18 cellular contexts compared by ENCODE assay signal in the genomic region with DNA sequence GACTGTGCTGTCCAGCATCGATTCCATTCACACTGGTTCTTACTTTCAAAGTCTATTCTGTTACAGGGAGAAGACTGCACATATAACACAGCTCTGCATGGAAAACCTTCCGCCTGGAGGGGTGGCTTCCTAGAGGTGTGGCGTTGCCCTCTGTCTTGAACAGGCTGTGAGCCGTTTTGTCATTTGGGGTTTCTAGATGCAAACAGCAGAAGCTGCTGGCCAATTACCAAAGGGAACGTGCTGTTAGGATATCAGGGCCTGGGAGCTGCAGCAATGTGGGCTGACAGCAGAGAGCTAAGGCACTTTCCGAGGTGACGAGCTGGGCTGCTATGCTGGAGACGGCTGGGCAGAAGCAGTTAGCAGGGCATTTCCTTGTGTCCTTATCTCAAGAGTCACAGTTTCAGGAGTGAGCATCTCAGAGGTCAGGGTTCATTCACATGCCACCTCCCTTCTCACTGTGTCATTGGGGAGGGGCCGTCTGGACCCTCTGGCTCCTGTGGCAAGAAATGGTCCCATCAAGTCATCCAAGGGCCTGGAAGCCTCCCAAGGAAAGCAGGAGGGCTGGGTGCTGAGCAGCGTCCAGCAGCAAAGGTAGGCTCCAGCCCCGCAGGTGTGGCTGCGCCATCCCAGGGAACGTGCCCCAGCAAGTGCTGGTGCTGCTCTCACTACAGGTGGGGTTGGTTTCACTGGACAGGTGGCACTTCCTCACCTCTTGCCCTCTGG.
"Had no signal": no experiment of that assay in that cellular context is flagged by ENCODE, and none has a peak within 500 bp of the region (broad histone marks: within the 10 kb centered on the region; RNA-seq: fewer than 3 reads in every experiment).

No MANE protein-coding gene starts in this region.

- H3K27me3 ChIP-seq: brain microvascular endothelial cell, dorsolateral prefrontal cortex, pancreas, SJCRH30, transverse colon had no signal

- H3K4me1 Mint-ChIP-seq: activated CD4-positive, alpha-beta memory T cell treated with anti-CD3 and anti-CD28 coated beads, Interleukin-2, amount 10 ng/mL, durations not matched to agents 7 days and 5 days; activated CD4-positive, alpha-beta T cell treated with anti-CD3 and anti-CD28 coated beads for 36 hours; stimulated activated naive B cell treated with anti-CD40 and anti-IgM and Interleukin-4, amounts not matched to agents 10 μg/mL and 1 μg/mL and 100 μg/mL, for 72 hours had no signal

- H3K9me3 ChIP-seq: esophagus squamous epithelium, left lung, pancreas, SJCRH30, transverse colon had no signal

- H3K36me3 ChIP-seq: brain microvascular endothelial cell, esophagus squamous epithelium, left lung, pancreas, SJCRH30, transverse colon had no signal

- H3K4me3 Mint-ChIP-seq: activated CD4-positive, alpha-beta memory T cell treated with anti-CD3 and anti-CD28 coated beads, Interleukin-2, amount 10 ng/mL, durations not matched to agents 7 days and 5 days; activated CD4-positive, alpha-beta T cell treated with anti-CD3 and anti-CD28 coated beads for 36 hours; stimulated activated naive B cell treated with anti-CD40 and anti-IgM and Interleukin-4, amounts not matched to agents 10 μg/mL and 1 μg/mL and 100 μg/mL, for 72 hours had no signal

- H3K27ac ChIP-seq: brain microvascular endothelial cell, esophagus squamous epithelium, left lung, pancreas, SJCRH30, transverse colon had no signal

- H3K27ac Mint-ChIP-seq: activated CD4-positive, alpha-beta memory T cell treated with anti-CD3 and anti-CD28 coated beads, Interleukin-2, amount 10 ng/mL, durations not matched to agents 7 days and 5 days; activated CD4-positive, alpha-beta T cell treated with anti-CD3 and anti-CD28 coated beads for 36 hours; activated naive CD4-positive, alpha-beta T cell treated with anti-CD3 and anti-CD28 coated beads, Interleukin-2, amount 50 U/mL, for 72 hours; activated T-helper 2 cell treated with anti-CD3 and anti-CD28 coated beads, Interferon-gamma antibody, Interleukin-2, Interleukin-4, amounts not matched to agents 10 μg/mL and 5 μg/mL and 100 μg/mL, durations not matched to agents 14 hours and 24 hours and 36 hours; stimulated activated naive B cell treated with anti-CD40 and anti-IgM and Interleukin-4, amounts not matched to agents 10 μg/mL and 1 μg/mL and 100 μg/mL, for 72 hours had no signal

- DNase-seq: activated CD4-positive, alpha-beta memory T cell treated with anti-CD3 and anti-CD28 coated beads, Interleukin-2, amount 10 ng/mL, durations not matched to agents 7 days and 5 days; activated CD4-positive, alpha-beta T cell treated with anti-CD3 and anti-CD28 coated beads for 36 hours; amniotic stem cell; brain microvascular endothelial cell; esophagus squamous epithelium; foreskin fibroblast; left lung; mesenchymal stem cell; retina; SJCRH30; stimulated activated CD4-positive, alpha-beta T cell treated with anti-CD3 and anti-CD28 coated beads, Interleukin-1b, Interleukin-23, amount 100 ng/mL, for 48 hours; stimulated activated naive B cell treated with anti-CD40 and anti-IgM and Interleukin-4, amounts not matched to agents 10 μg/mL and 1 μg/mL and 100 μg/mL, for 72 hours; substantia nigra; transverse colon had no signal

- H3K27me3 Mint-ChIP-seq: activated CD4-positive, alpha-beta memory T cell treated with anti-CD3 and anti-CD28 coated beads, Interleukin-2, amount 10 ng/mL, durations not matched to agents 7 days and 5 days had no signal

- ATAC-seq: activated CD4-positive, alpha-beta T cell treated with anti-CD3 and anti-CD28 coated beads for 36 hours; activated naive CD4-positive, alpha-beta T cell treated with anti-CD3 and anti-CD28 coated beads, Interleukin-2, amount 50 U/mL, for 72 hours; left lung; pancreas; stimulated activated naive B cell treated with anti-CD40 and anti-IgM and Interleukin-4, amounts not matched to agents 10 μg/mL and 1 μg/mL and 100 μg/mL, for 72 hours had no signal

- H3K36me3 Mint-ChIP-seq: activated naive CD4-positive, alpha-beta T cell treated with anti-CD3 and anti-CD28 coated beads, Interleukin-2, amount 50 U/mL, for 72 hours; stimulated activated naive B cell treated with anti-CD40 and anti-IgM and Interleukin-4, amounts not matched to agents 10 μg/mL and 1 μg/mL and 100 μg/mL, for 72 hours had no signal

- H3K4me1 ChIP-seq: esophagus squamous epithelium, left lung, pancreas, SJCRH30, transverse colon had no signal

- H3K9me3 Mint-ChIP-seq: activated CD4-positive, alpha-beta memory T cell treated with anti-CD3 and anti-CD28 coated beads, Interleukin-2, amount 10 ng/mL, durations not matched to agents 7 days and 5 days; activated naive CD4-positive, alpha-beta T cell treated with anti-CD3 and anti-CD28 coated beads, Interleukin-2, amount 50 U/mL, for 72 hours; activated T-helper 2 cell treated with anti-CD3 and anti-CD28 coated beads, Interferon-gamma antibody, Interleukin-2, Interleukin-4, amounts not matched to agents 10 μg/mL and 5 μg/mL and 100 μg/mL, durations not matched to agents 14 hours and 24 hours and 36 hours had no signal

- H3K4me3 ChIP-seq: dorsolateral prefrontal cortex, esophagus squamous epithelium, left lung, pancreas, SJCRH30, transverse colon had no signal
